ENCODE assay signal across 27 cellular contexts in the genomic region with DNA sequence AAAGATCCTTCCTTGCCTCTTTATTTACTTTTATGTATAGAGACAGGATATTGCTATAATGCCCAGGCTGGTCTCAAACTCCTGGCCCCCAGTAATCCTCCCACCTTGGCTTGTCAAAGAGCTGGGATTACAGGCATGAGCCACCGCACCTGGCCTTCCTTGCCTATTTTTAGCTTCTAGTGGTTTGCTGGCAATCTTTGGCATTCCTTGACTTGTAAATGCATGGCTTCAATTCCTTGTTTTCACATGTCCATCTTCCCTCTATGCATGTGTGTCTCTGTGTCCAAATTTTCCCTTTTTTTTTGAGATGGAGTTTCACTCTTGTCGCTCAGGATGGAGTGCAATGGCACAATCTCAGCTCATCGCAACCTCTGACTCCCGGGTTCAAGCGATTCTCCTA. TPM values are rescaled to one million over a fixed set of nuclear protein-coding genes. Genes with fewer than 3 reads are reported as not detected.
DNase-seq lines count a peak whose midpoint lies in the region; ATAC-seq, FAIRE-seq and TF ChIP-seq lines count a peak whose summit lies in the region.
"Had no signal": no experiment of that assay in that cellular context is flagged by ENCODE, and none has a peak within 500 bp of the region (broad histone marks: within the 10 kb centered on the region; RNA-seq: fewer than 3 reads in every experiment).

No MANE protein-coding gene starts in this region.

- TF ChIP-seq POLR2A in A549 (IDR thresholded peaks at IDR 0.05; ENCODE audit: low read length) = no peak

- BruUV-seq in PC-3 (replicated peaks; lab: Mats Ljungman, UMichigan) = no TSS peak

- H3K9me3 ChIP-seq in A549 = no peaks in the 10 kb centered on the region
- H3K9me3 ChIP-seq in PC-3 (ENCODE audit: low read length) = no peaks in the 10 kb centered on the region
- no peaks in the 10 kb centered on the region for H3K9me3 ChIP-seq in CD8-positive, alpha-beta T cell (ENCODE audit: low read length)
- H3K9me3 ChIP-seq: SK-N-SH had no signal

- intact Hi-C loops in PC-3 (cut with micrococcal nuclease) = no loop called here
- intact Hi-C loops in CD8-positive, alpha-beta T cell (cut with DNase I, micrococcal nuclease) = no loop called here
- intact Hi-C loops in left cardiac atrium (cut with DNase I) = no loop called here

- no peaks in the 10 kb centered on the region for H3K4me1 Mint-ChIP-seq in neural crest cell
- H3K4me1 Mint-ChIP-seq in CD8-positive, alpha-beta T cell (ENCODE audit: low read depth) = no peaks in the 10 kb centered on the region

- TF ChIP-seq CTCF in A549 (IDR thresholded peaks at IDR 0.05) = no peak
- no peak for TF ChIP-seq CTCF in PC-3 (conservative IDR thresholded peaks at IDR 0.05; ENCODE audit: low read depth, low read length)
- TF ChIP-seq CTCF in bronchial epithelial cell (IDR thresholded peaks at IDR 0.05; ENCODE audit: insufficient read depth, low read length, severe bottlenecking) = no peak
- TF ChIP-seq CTCF in neural crest cell (conservative IDR thresholded peaks at IDR 0.05) = no peak
- TF ChIP-seq CTCF in CD8-positive, alpha-beta T cell (IDR thresholded peaks at IDR 0.05) = no peak

- ATAC-seq in A549 (no peak), PC-3 (no peak), GM19397 (IDR thresholded peaks at IDR 0.05; ENCODE audit: unreplicated experiment) (no peak), left cardiac atrium (no peak)
- ATAC-seq in CD8-positive, alpha-beta T cell = no peak
- ATAC-seq: Panc1 had no signal

- FAIRE-seq in A549 (lab: Jason Lieb, UNC) (no peak), bronchial epithelial cell (lab: Jason Lieb, UNC) (no peak)
- FAIRE-seq: D721Med, GM18507, HepG2 had no signal

- H3F3A ChIP-seq in PC-3 (ENCODE audit: low read length, unreplicated experiment) = no peaks in the 10 kb centered on the region

- H3K27me3 ChIP-seq in PC-3 (ENCODE audit: low read length) = no peaks in the 10 kb centered on the region
- H3K27me3 ChIP-seq in bronchial epithelial cell (ENCODE audit: control insufficient read depth, insufficient read depth, low read length) = no peaks in the 10 kb centered on the region
- H3K27me3 ChIP-seq in CD8-positive, alpha-beta T cell (ENCODE audit: insufficient read depth, low read length) = no peaks in the 10 kb centered on the region

- no peaks in the 10 kb centered on the region for H3K79me2 ChIP-seq in PC-3 (ENCODE audit: low read length)

- H3K4me3 ChIP-seq in A549 (no peak overlapping the region), PC-3 (ENCODE audit: low read length) (no peak overlapping the region), bronchial epithelial cell (ENCODE audit: low read depth, low read length) (no peak overlapping the region)
- H3K4me3 ChIP-seq in CD8-positive, alpha-beta T cell (ENCODE audit: low read depth, low read length) = no peak overlapping the region
- H3K4me3 ChIP-seq: GM23248 had no signal

- WGBS in A549 (ENCODE audit: missing lambda C conversion rate) = 95% methylated on average over 5 of the region's 5 CpGs

- H3K36me3 ChIP-seq in PC-3 (ENCODE audit: low read depth, low read length) (no peaks in the 10 kb centered on the region), bronchial epithelial cell (ENCODE audit: control insufficient read depth, insufficient read depth, low read length) (no peaks in the 10 kb centered on the region)
- no peaks in the 10 kb centered on the region for H3K36me3 ChIP-seq in CD8-positive, alpha-beta T cell (ENCODE audit: insufficient read depth, low read length)

- H3K27ac ChIP-seq in A549 (peak overlapping the region; percentile 60 to 79), PC-3 (ENCODE audit: low read length) (peak overlapping the region; percentile 39)
- no peak overlapping the region for H3K27ac ChIP-seq in CD8-positive, alpha-beta T cell (ENCODE audit: low read depth, low read length)
- H3K27ac ChIP-seq: GM23248 had no signal

- peak overlapping the region; percentile 37; the same call in 2 of the 3 replicates for H3K4me2 ChIP-seq in A549
- H3K4me2 ChIP-seq in PC-3 (ENCODE audit: low read length) = 0 out of 2 replicates have a peak overlapping the region, but pooled peaks have one; percentile 3
- H3K4me2 ChIP-seq: SK-N-SH had no signal

- H3K27ac Mint-ChIP-seq in neural crest cell (ENCODE audit: unreplicated experiment) = peak overlapping the region; percentile 22
- no peak overlapping the region for H3K27ac Mint-ChIP-seq in CD8-positive, alpha-beta T cell
- H3K27ac Mint-ChIP-seq: HFFc6 had no signal

- no peaks in the 10 kb centered on the region for H3K9me3 Mint-ChIP-seq in neural crest cell
- no peaks in the 10 kb centered on the region for H3K9me3 Mint-ChIP-seq in CD8-positive, alpha-beta T cell
- H3K9me3 Mint-ChIP-seq: HFFc6 had no signal

- no peak for TF ChIP-seq EP300 in A549 (IDR thresholded peaks at IDR 0.05)

- H3K4me1 ChIP-seq in A549 = peaks cover 23% of the 10 kb centered on the region
- H3K4me1 ChIP-seq in PC-3 (ENCODE audit: insufficient read depth, low read length) = peaks cover 7% of the 10 kb centered on the region
- no peaks in the 10 kb centered on the region for H3K4me1 ChIP-seq in CD8-positive, alpha-beta T cell (ENCODE audit: insufficient read depth, low read length)

- POLR2A ChIA-PET in A549 (lab: Yijun Ruan, JAX) (interaction anchor here (0.6 kb wide), 1 partner anchor 73 kb away, joined by 3 read pairs; no protein-coding TSS in a partner anchor), PC-3 (lab: Charles Lee; ENCODE audit: unreplicated experiment) (interaction anchor here (0.7 kb wide), 1 partner anchor 40 kb away, joined by 6 read pairs; no protein-coding TSS in a partner anchor)
- POLR2A ChIA-PET in CD8-positive, alpha-beta T cell (lab: Charles Lee) = interaction anchor here (1.6 kb wide), 1 partner anchor 35 kb away, joined by 7 read pairs; a partner anchor contains a TSS

- H2AFZ ChIP-seq in PC-3 (ENCODE audit: low read length) = peak overlapping the region; percentile 48; the same call in 1 of the 2 replicates
- H2AFZ ChIP-seq: GM23248 had no signal

- H4K20me1 ChIP-seq in PC-3 (ENCODE audit: low read length) = no peaks in the 10 kb centered on the region

- no peak overlapping the region for H3K9ac ChIP-seq in PC-3 (ENCODE audit: low read length)
- H3K9ac ChIP-seq: GM23248, SK-N-SH had no signal

- DNase-seq in A549 (ENCODE audit: low read depth in 1 of 2, low spot score in 1 of 2) = no peak
- DNase-seq in PC-3 = no peak
- peak; percentile 37 for DNase-seq in bronchial epithelial cell (ENCODE audit: low read depth)
- DNase-seq in neural crest cell (ENCODE audit: low read depth, low spot score) = no peak
- DNase-seq in CD8-positive, alpha-beta T cell = no peak
- no peak for DNase-seq in dermis blood vessel endothelial cell
- DNase-seq in left cardiac atrium = no peak
- DNase-seq: 8988T; GM23248; H7; HFFc6; Karpas-422; MV-4-11; NCI-H1105; NCI-H1436 treated with DMSO at 0.1 percent for 48 hours; NCI-H187 treated with DMSO at 0.1 percent for 48 hours; NCI-H446 treated with DMSO at 0.1 percent for 48 hours; NCI-H526; NCI-H82; NK-92 treated with Interleukin-12 subunit alpha and Interleukin-12 subunit beta, amount 100 ng/mL, for 24 hours; SIG-M5; SK-N-SH had no signal

- no peak overlapping the region for H3K4me3 Mint-ChIP-seq in neural crest cell
- no peak overlapping the region for H3K4me3 Mint-ChIP-seq in CD8-positive, alpha-beta T cell
- H3K4me3 Mint-ChIP-seq: HFFc6 had no signal

- no peaks in the 10 kb centered on the region for H3K27me3 Mint-ChIP-seq in neural crest cell (ENCODE audit: low read depth)
- H3K27me3 Mint-ChIP-seq in CD8-positive, alpha-beta T cell (ENCODE audit: low read depth) = no peaks in the 10 kb centered on the region

- H3K9me2 ChIP-seq in PC-3 (replicated peaks; ENCODE audit: low read length) = no peaks in the 10 kb centered on the region
- H3K9me2 ChIP-seq: SK-N-SH had no signal

- no peak for TF ChIP-seq RAD21 in A549 (conservative IDR thresholded peaks at IDR 0.05 in 1 of 2, IDR thresholded peaks at IDR 0.05 in 1 of 2)

- no peaks in the 10 kb centered on the region for H3K36me3 Mint-ChIP-seq in neural crest cell (ENCODE audit: low read depth)
- no peaks in the 10 kb centered on the region for H3K36me3 Mint-ChIP-seq in CD8-positive, alpha-beta T cell

- CTCF ChIA-PET in A549 (lab: Yijun Ruan, JAX) (interaction anchor here (1.1 to 43.5 kb wide), 9 partner anchors 9 to 49 kb away, joined by 3 to 2147 read pairs (median 9); a partner anchor contains a TSS), PC-3 (lab: Charles Lee) (interaction anchor here (0.7 to 1.1 kb wide), 2 partner anchors 14 to 49 kb away, joined by 3 read pairs; a partner anchor contains a TSS)
- CTCF ChIA-PET in CD8-positive, alpha-beta T cell (lab: Charles Lee) = interaction anchor here (1.0 to 2.0 kb wide), 3 partner anchors 13 to 49 kb away, joined by 3 to 8 read pairs (median 4); a partner anchor contains a TSS

RNA-seq across cellular contexts. Expression of a gene that starts 22.5 kb away (rescaled TPM):
- 14.5 and 15.5 TPM in 2 replicates for polyA plus RNA-seq in A549 (2011; rRNA removed)
- 15.9 and 18.5 TPM in 2 replicates for polyA plus RNA-seq in A549 (2012; cell fraction: cytosol; rRNA removed)
- 17.5 and 17.7 TPM in 2 replicates for polyA plus RNA-seq in A549 (2012; cell fraction: nucleus; rRNA removed)
- 16.1 to 23.1 TPM (median 21.2 TPM) in 3 replicates for polyA plus RNA-seq in A549 (2017; fragmentation: RNase III; extraction: RNeasy Plus Mini Kit Qiagen cat#74134 plus additional on column Dnase treatment)
- 10.0 and 13.8 TPM in 2 replicates for polyA minus RNA-seq in A549 (2011; rRNA and poly(A)+ RNA removed)
- total RNA-seq in PC-3 (2014; rRNA removed) = 19.9 and 30.5 TPM in 2 replicates
- total RNA-seq in bronchial epithelial cell = 4.1 and 4.7 TPM in 2 replicates
- 9.5 and 10.4 TPM in 2 replicates for total RNA-seq in neural crest cell
- 1 to 10 TPM; 1.2 to 1.4 TPM for total RNA-seq in CD8-positive, alpha-beta T cell
- total RNA-seq in dermis blood vessel endothelial cell = 4.1 and 4.8 TPM in 2 replicates
- total RNA-seq in left cardiac atrium = 1 to 10 TPM; 4.2 to 4.4 TPM

RNA-seq across cellular contexts. Expression of a gene that starts 35.9 kb away (rescaled TPM):
- polyA plus RNA-seq in A549 (2011; rRNA removed) (39.3 and 54.0 TPM in 2 replicates), A549 (2017; fragmentation: RNase III; extraction: RNeasy Plus Mini Kit Qiagen cat#74134 plus additional on column Dnase treatment) (118 to 143 TPM (median 131 TPM) in 3 replicates)
- polyA plus RNA-seq in A549 (2012; cell fraction: cytosol; rRNA removed) = 64.8 and 66.9 TPM in 2 replicates
- polyA plus RNA-seq in A549 (2012; cell fraction: nucleus; rRNA removed) = 44.8 and 55.9 TPM in 2 replicates
- polyA minus RNA-seq in A549 (2011; rRNA and poly(A)+ RNA removed) = 17.3 and 25.6 TPM in 2 replicates
- total RNA-seq in PC-3 (2014; rRNA removed) (47.3 and 59.0 TPM in 2 replicates), bronchial epithelial cell (7.1 and 12.5 TPM in 2 replicates), neural crest cell (28.9 and 29.5 TPM in 2 replicates), dermis blood vessel endothelial cell (7.0 and 11.0 TPM in 2 replicates), left cardiac atrium (10 to 100 TPM; 27.8 to 31.7 TPM)
- total RNA-seq in CD8-positive, alpha-beta T cell = 10 to 100 TPM; 76.5 to 77.2 TPM

RNA-seq across cellular contexts. Expression of a gene that starts 37.5 kb away (rescaled TPM):
- polyA plus RNA-seq in A549 (2011; rRNA removed) (8.6 and 17.5 TPM in 2 replicates), A549 (2017; fragmentation: RNase III; extraction: RNeasy Plus Mini Kit Qiagen cat#74134 plus additional on column Dnase treatment) (43.9 to 47.9 TPM (median 44.0 TPM) in 3 replicates)
- 40.3 and 42.8 TPM in 2 replicates for polyA plus RNA-seq in A549 (2012; cell fraction: cytosol; rRNA removed)
- 91.1 and 105 TPM in 2 replicates for polyA plus RNA-seq in A549 (2012; cell fraction: nucleus; rRNA removed)
- polyA minus RNA-seq in A549 (2011; rRNA and poly(A)+ RNA removed) = 29.7 and 46.8 TPM in 2 replicates
- total RNA-seq in PC-3 (2014; rRNA removed) (8.2 and 14.2 TPM in 2 replicates), bronchial epithelial cell (0.53 and 2.0 TPM in 2 replicates), neural crest cell (1.1 and 1.2 TPM in 2 replicates), dermis blood vessel endothelial cell (1.0 and 4.0 TPM in 2 replicates), left cardiac atrium (10 to 100 TPM; 16.6 to 18.6 TPM)
- total RNA-seq in CD8-positive, alpha-beta T cell = 100 to 1,000 TPM; 527 to 558 TPM

RNA-seq across cellular contexts. Expression of a gene that starts 48.7 kb away (rescaled TPM):
- polyA plus RNA-seq in A549 (2011; rRNA removed) (11.2 and 11.4 TPM in 2 replicates), A549 (2017; fragmentation: RNase III; extraction: RNeasy Plus Mini Kit Qiagen cat#74134 plus additional on column Dnase treatment) (13.0 to 14.8 TPM (median 13.7 TPM) in 3 replicates)
- polyA plus RNA-seq in A549 (2012; cell fraction: cytosol; rRNA removed) = 9.6 and 13.5 TPM in 2 replicates
- 34.8 and 36.5 TPM in 2 replicates for polyA plus RNA-seq in A549 (2012; cell fraction: nucleus; rRNA removed)
- 10.6 and 12.4 TPM in 2 replicates for polyA minus RNA-seq in A549 (2011; rRNA and poly(A)+ RNA removed)
- total RNA-seq in PC-3 (2014; rRNA removed) (12.9 and 17.3 TPM in 2 replicates), bronchial epithelial cell (6.1 and 8.7 TPM in 2 replicates), neural crest cell (5.4 and 5.5 TPM in 2 replicates), dermis blood vessel endothelial cell (4.5 and 4.9 TPM in 2 replicates), left cardiac atrium (1 to 10 TPM; 8.4 to 8.7 TPM)
- total RNA-seq in CD8-positive, alpha-beta T cell = 10 to 100 TPM; 15.5 to 19.3 TPM

RNA-seq across cellular contexts. Expression of a gene that starts 51.8 kb away (rescaled TPM):
- polyA plus RNA-seq in A549 (2011; rRNA removed) (55.5 and 56.6 TPM in 2 replicates), A549 (2017; fragmentation: RNase III; extraction: RNeasy Plus Mini Kit Qiagen cat#74134 plus additional on column Dnase treatment) (104 to 107 TPM (median 105 TPM) in 3 replicates)
- 98.3 and 162 TPM in 2 replicates for polyA plus RNA-seq in A549 (2012; cell fraction: cytosol; rRNA removed)
- polyA plus RNA-seq in A549 (2012; cell fraction: nucleus; rRNA removed) = 215 and 231 TPM in 2 replicates
- 138 and 167 TPM in 2 replicates for polyA minus RNA-seq in A549 (2011; rRNA and poly(A)+ RNA removed)
- total RNA-seq in PC-3 (2014; rRNA removed) (35.1 and 55.3 TPM in 2 replicates), bronchial epithelial cell (33.9 and 44.0 TPM in 2 replicates), neural crest cell (34.2 and 36.5 TPM in 2 replicates), dermis blood vessel endothelial cell (51.3 and 51.4 TPM in 2 replicates), left cardiac atrium (100 to 1,000 TPM in 1 of 2 donors, 10 to 100 TPM in 1; 92.1 to 132 TPM)
- 1 to 10 TPM; 2.2 to 4.3 TPM for total RNA-seq in CD8-positive, alpha-beta T cell

Comparison
In these comparisons a context has a peak if more than half of its experiments do, and no peak if none do; other contexts are left out.
1. RNA of a gene that starts 37.5 kb away (total RNA-seq): 527 to 558 TPM in CD8-positive, alpha-beta T cell; 16.6 to 18.6 TPM in left cardiac atrium, 8.2 to 14.2 TPM in PC-3, 1.1 to 1.2 TPM in neural crest cell, 1.0 to 4.0 TPM in dermis blood vessel endothelial cell and 0.53 to 2.0 TPM in bronchial epithelial cell; every median in the first group is over 10 times any median in the second.